Comparison of ENCODE assay signal across 20 cellular contexts in the genomic region with DNA sequence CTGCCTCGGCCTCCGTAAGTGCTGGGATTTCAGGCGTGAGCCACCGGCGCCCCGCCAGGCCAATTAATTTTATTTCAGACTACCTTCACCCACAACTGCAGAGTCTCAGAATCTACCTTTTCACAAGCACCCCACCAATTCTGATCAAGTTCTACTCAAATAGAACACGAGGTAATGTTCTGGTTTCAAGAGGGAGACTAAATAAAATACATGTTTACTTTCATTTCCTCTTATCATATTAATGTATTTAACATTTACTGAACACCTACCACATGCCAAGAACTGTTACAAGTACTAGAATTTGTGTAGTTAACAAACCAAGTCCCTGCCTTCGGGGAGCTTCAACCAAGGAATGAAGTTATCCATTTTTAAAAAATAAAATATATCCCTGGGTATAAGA.
"Had no signal": no experiment of that assay in that cellular context is flagged by ENCODE, and none has a peak within 500 bp of the region (broad histone marks: within the 10 kb centered on the region; RNA-seq: fewer than 3 reads in every experiment).

No MANE protein-coding gene starts in this region.

- ATAC-seq: activated CD4-positive, CD25-positive, alpha-beta regulatory T cell treated with anti-CD3 and anti-CD28 coated beads, Interleukin-2, amount 50 U/mL, for 24 hours; activated T-helper 17 cell treated with anti-CD3 and anti-CD28 coated beads, Interleukin-2, amount 50 U/mL, for 72 hours; foreskin keratinocyte; left ventricle myocardium superior; natural killer cell treated with Interleukin-12 subunit alpha and Interleukin-12 subunit beta and Interleukin-15 and Interleukin-18, amount 100 ng/mL, for 72 hours had no signal

- H3K4me1 Mint-ChIP-seq: activated T-helper 17 cell treated with anti-CD3 and anti-CD28 coated beads, Interleukin-2, amount 50 U/mL, for 72 hours had no signal

- H3K9me3 Mint-ChIP-seq: activated T-helper 17 cell treated with anti-CD3 and anti-CD28 coated beads, Interleukin-2, amount 50 U/mL, for 72 hours; natural killer cell treated with Interleukin-12 subunit alpha and Interleukin-12 subunit beta and Interleukin-15 and Interleukin-18, amount 100 ng/mL, for 72 hours had no signal

- H3K4me3 Mint-ChIP-seq: activated T-helper 17 cell treated with anti-CD3 and anti-CD28 coated beads, Interleukin-2, amount 50 U/mL, for 72 hours; natural killer cell treated with Interleukin-12 subunit alpha and Interleukin-12 subunit beta and Interleukin-15 and Interleukin-18, amount 100 ng/mL, for 72 hours had no signal

- H3K9me3 ChIP-seq: transverse colon had no signal

- H3K27me3 Mint-ChIP-seq: activated T-helper 17 cell treated with anti-CD3 and anti-CD28 coated beads, Interleukin-2, amount 50 U/mL, for 72 hours; natural killer cell treated with Interleukin-12 subunit alpha and Interleukin-12 subunit beta and Interleukin-15 and Interleukin-18, amount 100 ng/mL, for 72 hours had no signal

- H3K27ac Mint-ChIP-seq: natural killer cell treated with Interleukin-12 subunit alpha and Interleukin-12 subunit beta and Interleukin-15 and Interleukin-18, amount 100 ng/mL, for 72 hours had no signal

- H3K27me3 ChIP-seq: foreskin keratinocyte, transverse colon had no signal

- H3K27ac ChIP-seq: foreskin keratinocyte, skin epidermis had no signal

- DNase-seq: activated CD4-positive, alpha-beta T cell treated with anti-CD3 and anti-CD28 coated beads, Interleukin-2, amount 50 U/mL, for 1 hour; activated naive CD4-positive, alpha-beta T cell treated with Interleukin-2 at 50 U/mL for 16 hours; anterior cingulate cortex; effector memory CD4-positive, alpha-beta T cell; foreskin keratinocyte; head of caudate nucleus; kidney glomerular epithelial cell; left ventricle myocardium superior; mesenchymal stem cell; posterior cingulate gyrus; stimulated activated CD4-positive, alpha-beta T cell treated with anti-CD3 and anti-CD28 coated beads, Interleukin-15, amount 100 ng/mL, for 24 hours; stimulated activated CD4-positive, alpha-beta T cell treated with anti-CD3 and anti-CD28 coated beads, Interleukin-4, amount 100 ng/mL, for 1 hour; stimulated activated naive CD4-positive, alpha-beta T cell treated with Interleukin-2 at 50 U/mL for 16 hours; substantia nigra; T-helper 9 cell; transverse colon had no signal

- H3K4me1 ChIP-seq: foreskin keratinocyte had no signal

- H3K4me3 ChIP-seq: skin epidermis, transverse colon had no signal
